2 cellular contexts compared by ENCODE assay signal in genomic region chr3:42631650-42632049, GRCh38.
A peak's percentile ranks its signal among the peaks of the same experiment; 100 is the strongest.
TF ChIP-seq lines count a peak whose summit lies in the region.

No MANE protein-coding gene starts in this region.

TF ChIP-seq in A549, 52 proteins besides CTCF, POLR2A, EP300 and RAD21:
- TF ChIP-seq NFE2L2 (conservative IDR thresholded peaks at IDR 0.05; ENCODE audit: low read length) (no peak), HES2 (IDR thresholded peaks at IDR 0.05) (no peak), PHF8 (IDR thresholded peaks at IDR 0.05; ENCODE audit: borderline replicate concordance, low read depth) (no peak), KDM5A (IDR thresholded peaks at IDR 0.05) (no peak), MYC (IDR thresholded peaks at IDR 0.05; ENCODE audit: borderline replicate concordance, low read length) (no peak), KDM1A (IDR thresholded peaks at IDR 0.05; ENCODE audit: low read depth) (no peak), CBX8 (IDR thresholded peaks at IDR 0.05) (no peak), FOSB (CRISPR knock-in tag; IDR thresholded peaks at IDR 0.05) (no peak), BCL3 (IDR thresholded peaks at IDR 0.05) (no peak), ZSCAN20 (CRISPR knock-in tag; IDR thresholded peaks at IDR 0.05) (no peak), SMC3 (IDR thresholded peaks at IDR 0.05) (no peak), MAZ (IDR thresholded peaks at IDR 0.05; ENCODE audit: borderline replicate concordance, low read depth, low read length) (no peak), JUN (IDR thresholded peaks at IDR 0.05) (no peak), PBX3 (IDR thresholded peaks at IDR 0.05) (no peak), NR3C1 (IDR thresholded peaks at IDR 0.05) (no peak), TFCP2L1 (CRISPR knock-in tag; IDR thresholded peaks at IDR 0.05) (no peak), JUNB (IDR thresholded peaks at IDR 0.05) (no peak), EHMT2 (IDR thresholded peaks at IDR 0.05; ENCODE audit: low read depth) (no peak)

TF ChIP-seq in GM23338, 12 proteins besides CTCF, POLR2A, EP300 and RAD21:
- no peak for TF ChIP-seq ZNF114 (CRISPR knock-in tag; IDR thresholded peaks at IDR 0.05)
- TF ChIP-seq JUNB (IDR thresholded peaks at IDR 0.05; ENCODE audit: unreplicated experiment) = no peak
- TF ChIP-seq CREB1 (CRISPR knock-in tag; IDR thresholded peaks at IDR 0.05; ENCODE audit: low read depth) = no peak
- TF ChIP-seq ZNF331 (CRISPR knock-in tag; IDR thresholded peaks at IDR 0.05; ENCODE audit: low read depth) = no peak
- TF ChIP-seq ZNF462 (CRISPR knock-in tag; IDR thresholded peaks at IDR 0.05) = 0 out of 2 replicates have a peak, but pooled peaks have one; percentile 16
- TF ChIP-seq EZH2 (IDR thresholded peaks at IDR 0.05; ENCODE audit: low read depth, unreplicated experiment) = no peak
